8 cellular contexts compared by ENCODE assay signal in the genomic region with DNA sequence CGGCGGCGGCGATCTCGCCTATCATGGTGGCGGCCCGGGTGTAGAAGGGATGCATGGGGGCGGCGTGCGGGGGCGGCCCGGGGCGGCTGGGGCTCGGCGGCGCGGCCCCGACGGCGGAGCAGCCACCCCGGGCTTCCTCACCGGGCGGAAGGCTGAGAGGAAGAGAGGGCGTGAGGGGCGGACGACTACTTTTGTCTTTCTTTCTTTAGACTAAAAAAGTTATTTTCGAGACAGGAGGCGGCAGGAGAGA. TPM values are rescaled to one million over a fixed set of nuclear protein-coding genes. Genes with fewer than 3 reads are reported as not detected.
DNase-seq lines count a peak whose midpoint lies in the region; ATAC-seq, FAIRE-seq and TF ChIP-seq lines count a peak whose summit lies in the region.

No MANE protein-coding gene starts in this region.

- DNase-seq in adipocyte (ENCODE audit: low read depth): no peak
- no peak for DNase-seq in keratinocyte (ENCODE audit: low read depth, low spot score)
- no peak for DNase-seq in stimulated activated naive CD8-positive, alpha-beta T cell treated with anti-CD3 and anti-CD28 coated beads, Interleukin-15, amount 100 ng/mL, for 72 hours
- no peak for DNase-seq in inferior parietal cortex (ENCODE audit: extremely low spot score)
- no peak for DNase-seq in activated gamma-delta T cell treated with Interleukin-2 at 50 U/mL for 16 hours
- DNase-seq in NCI-H1417 treated with DMSO at 0.1 percent for 48 hours (lab: John Stamatoyannopoulos, UW): no peak

- no peak for FAIRE-seq in keratinocyte (lab: Jason Lieb, UNC)

- no peak for TF ChIP-seq CTCF in keratinocyte (optimal IDR thresholded peaks at IDR 0.05 in 1 of 3, IDR thresholded peaks at IDR 0.05 in 1 of 3, conservative IDR thresholded peaks at IDR 0.05 in 1 of 3; ENCODE audit: extremely low read depth in 1 of 3, insufficient read depth in 2 of 3, low read length in 3 of 3)

- peaks cover 50% of the 10 kb centered on the region for H3K79me2 ChIP-seq in keratinocyte (ENCODE audit: control insufficient read depth, insufficient read depth, low read length)

- H3K9me1 ChIP-seq in keratinocyte (ENCODE audit: control insufficient read depth, extremely low read depth, insufficient read depth, low read length): no peaks in the 10 kb centered on the region

- H3K4me3 Mint-ChIP-seq in stimulated activated naive CD8-positive, alpha-beta T cell treated with anti-CD3 and anti-CD28 coated beads, Interleukin-15, amount 100 ng/mL, for 72 hours: peak overlapping the region; percentile 97 to 98

- no peaks in the 10 kb centered on the region for H3K27me3 Mint-ChIP-seq in stimulated activated naive CD8-positive, alpha-beta T cell treated with anti-CD3 and anti-CD28 coated beads, Interleukin-15, amount 100 ng/mL, for 72 hours

- ATAC-seq in GM18505 (IDR thresholded peaks at IDR 0.05; ENCODE audit: unreplicated experiment) (peak; percentile 7), HG03064 (IDR thresholded peaks at IDR 0.05; ENCODE audit: low read depth, unreplicated experiment) (peak; percentile 5)
- ATAC-seq in stimulated activated naive CD8-positive, alpha-beta T cell treated with anti-CD3 and anti-CD28 coated beads, Interleukin-15, amount 100 ng/mL, for 72 hours: peak; percentile 14

- H3K27me3 ChIP-seq in adipocyte (replicated peaks; ENCODE audit: control insufficient read depth, insufficient read depth, low read length) (no peaks in the 10 kb centered on the region), keratinocyte (ENCODE audit: control insufficient read depth, extremely low read depth, insufficient read depth, low read length) (no peaks in the 10 kb centered on the region)

- peak overlapping the region; percentile 89 for H3K4me2 ChIP-seq in keratinocyte (ENCODE audit: control insufficient read depth, extremely low read depth, insufficient read depth, low read depth, low read length)

- dilution Hi-C loops in keratinocyte (cut with MboI; ENCODE audit: extremely low pct_ligation_motif_present, low sequenced_read_pairs): no loop called here

- no peak overlapping the region for H2AFZ ChIP-seq in keratinocyte (ENCODE audit: control insufficient read depth, low read length)

- H3K4me3 ChIP-seq in adipocyte (ENCODE audit: low read length) (peak overlapping the region; percentile 95), keratinocyte (ENCODE audit: control insufficient read depth in 2 of 3, extremely low read depth in 1 of 3, insufficient read depth in 2 of 3, low read depth in 1 of 3, low read length in 3 of 3) (peak overlapping the region; percentile 71 to 96 (median 93))

- TF ChIP-seq POLR2A in GM18505 (IDR thresholded peaks at IDR 0.05; ENCODE audit: borderline replicate concordance, extremely low read depth, insufficient read depth, insufficient read length): no peak

- peak overlapping the region; percentile 99 for H3K27ac ChIP-seq in keratinocyte (ENCODE audit: control insufficient read depth, insufficient read depth, low read length)

- H3K36me3 ChIP-seq in adipocyte (ENCODE audit: control insufficient read depth, insufficient read depth, low read length, severe bottlenecking) (peaks cover 30% of the 10 kb centered on the region), keratinocyte (ENCODE audit: control insufficient read depth in 2 of 2, extremely low read depth in 1 of 2, insufficient read depth in 2 of 2, low read length in 2 of 2) (peaks cover 0 to 19% of the 10 kb centered on the region in 2 experiments)

- peak overlapping the region; percentile 97 to 100 for H3K27ac Mint-ChIP-seq in stimulated activated naive CD8-positive, alpha-beta T cell treated with anti-CD3 and anti-CD28 coated beads, Interleukin-15, amount 100 ng/mL, for 72 hours

- H3K9me3 ChIP-seq in adipocyte (ENCODE audit: control insufficient read depth, low read length): no peaks in the 10 kb centered on the region
- no peaks in the 10 kb centered on the region for H3K9me3 ChIP-seq in keratinocyte (ENCODE audit: control insufficient read depth, low read depth, low read length)

- peaks cover 31% of the 10 kb centered on the region for H3K4me1 Mint-ChIP-seq in stimulated activated naive CD8-positive, alpha-beta T cell treated with anti-CD3 and anti-CD28 coated beads, Interleukin-15, amount 100 ng/mL, for 72 hours

- peaks cover 5% of the 10 kb centered on the region for H4K20me1 ChIP-seq in keratinocyte (ENCODE audit: control insufficient read depth, extremely low read depth, insufficient read depth, low read length)

- H3K9ac ChIP-seq in adipocyte (ENCODE audit: low read length) (peak overlapping the region; percentile 91), keratinocyte (ENCODE audit: control insufficient read depth, extremely low read depth, insufficient read depth, low read length) (peak overlapping the region; percentile 91)

- no peaks in the 10 kb centered on the region for H3K9me3 Mint-ChIP-seq in stimulated activated naive CD8-positive, alpha-beta T cell treated with anti-CD3 and anti-CD28 coated beads, Interleukin-15, amount 100 ng/mL, for 72 hours

- peaks cover 8% of the 10 kb centered on the region for H3K4me1 ChIP-seq in adipocyte (ENCODE audit: control insufficient read depth, insufficient read depth, low read length)
- H3K4me1 ChIP-seq in keratinocyte (ENCODE audit: control insufficient read depth, extremely low read depth, insufficient read depth, low read length): peaks cover 28% of the 10 kb centered on the region

RNA-seq across cellular contexts. Expression of a gene that starts 0.2 kb away (rescaled TPM):
- 36.8 to 58.5 TPM (median 40.7 TPM) in 3 replicates for polyA plus RNA-seq in keratinocyte
- 233 TPM for polyA plus RNA-seq in keratinocyte (2011; ENCODE audit: low read depth)
- polyA plus RNA-seq in keratinocyte (2011; cell fraction: cytosol; rRNA removed): 56.8 and 71.8 TPM in 2 replicates
- polyA plus RNA-seq in keratinocyte (2011; cell fraction: nucleus; rRNA removed): 66.3 and 69.7 TPM in 2 replicates
- 33.3 and 129 TPM in 2 replicates for polyA plus RNA-seq in keratinocyte (2012; ENCODE audit: low replicate concordance)
- 48.3 to 107 TPM (median 85.3 TPM) in 3 replicates for polyA minus RNA-seq in keratinocyte
- polyA minus RNA-seq in keratinocyte (2011; cell fraction: cytosol; rRNA and poly(A)+ RNA removed): 17.8 TPM
- 40.1 and 70.0 TPM in 2 replicates for polyA minus RNA-seq in keratinocyte (2011; cell fraction: nucleus; rRNA and poly(A)+ RNA removed)
